Comparison of ENCODE assay signal across 25 cellular contexts in genomic region chr9:30970186-30970585, GRCh38.
"Had no signal": no experiment of that assay in that cellular context is flagged by ENCODE, and none has a peak within 500 bp of the region (broad histone marks: within the 10 kb centered on the region; RNA-seq: fewer than 3 reads in every experiment).

No MANE protein-coding gene starts in this region.

- H3K27me3 ChIP-seq: left lung, right atrium auricular region, stomach, testis, thyroid gland, transverse colon, upper lobe of left lung, vagina had no signal

- H3K4me1 ChIP-seq: left lung, lower lobe of right lung, parathyroid adenoma, right atrium auricular region, stomach, testis, thyroid gland, transverse colon, upper lobe of left lung, vagina had no signal

- H3K79me2 ChIP-seq: parathyroid adenoma had no signal

- H3K9ac ChIP-seq: parathyroid adenoma had no signal

- H3K4me3 ChIP-seq: left lung, lower lobe of right lung, right atrium auricular region, skin epidermis, stomach, testis, thyroid gland, transverse colon, upper lobe of left lung, vagina had no signal

- H3K36me3 ChIP-seq: left lung, lower lobe of right lung, right atrium auricular region, stomach, thyroid gland, transverse colon, upper lobe of left lung, vagina had no signal

- H2AFZ ChIP-seq: parathyroid adenoma had no signal

- DNase-seq: hippocampal formation; kidney glomerular epithelial cell; left colon; left lung; lower lobe of right lung; mammary epithelial cell; mesenchymal stem cell; naive thymus-derived CD8-positive, alpha-beta T cell; nucleus accumbens; stimulated activated CD4-positive, alpha-beta T cell treated with anti-CD3 and anti-CD28 coated beads, Interleukin-12 subunit alpha, Interleukin-12 subunit beta, amount 100 ng/mL, for 4 hours; stimulated activated CD4-positive, alpha-beta T cell treated with anti-CD3 and anti-CD28 coated beads, Interleukin-15, amount 100 ng/mL, for 24 hours; stimulated activated CD4-positive, alpha-beta T cell treated with anti-CD3 and anti-CD28 coated beads, Interleukin-2, amount 100 ng/mL, for 24 hours; stimulated activated CD4-positive, alpha-beta T cell treated with anti-CD3 and anti-CD28 coated beads, Interleukin-4, amount 100 ng/mL, for 1 hour; stimulated activated naive B cell treated with anti-CD40 and anti-IgM and Interleukin-4, amounts not matched to agents 10 μg/mL and 1 μg/mL and 100 μg/mL, for 72 hours; stimulated activated naive CD8-positive, alpha-beta T cell treated with anti-CD3 and anti-CD28 coated beads, Interleukin-15, Interleukin-2, amounts not matched to agents 100 U/mL and 50 U/mL, for 24 hours; stomach; testis; thyroid gland; transverse colon; upper lobe of left lung had no signal

- H3K9me3 ChIP-seq: left lung, lower lobe of right lung, stomach, testis, thyroid gland, transverse colon, upper lobe of left lung, vagina had no signal

- ATAC-seq: left colon; left lung; lower lobe of right lung; naive thymus-derived CD8-positive, alpha-beta T cell; sciatic nerve; stimulated activated naive B cell treated with anti-CD40 and anti-IgM and Interleukin-4, amounts not matched to agents 10 μg/mL and 1 μg/mL and 100 μg/mL, for 72 hours; stimulated activated naive CD8-positive, alpha-beta T cell treated with anti-CD3 and anti-CD28 coated beads, Interleukin-15, Interleukin-2, amounts not matched to agents 100 U/mL and 50 U/mL, for 24 hours had no signal

- H3K27ac ChIP-seq: left lung, lower lobe of right lung, parathyroid adenoma, right atrium auricular region, skin epidermis, stomach, testis, thyroid gland, transverse colon, upper lobe of left lung, vagina had no signal
